ENCODE assay signal across 8 cellular contexts in genomic region chr10:124696446-124697392, GRCh38. TPM values are rescaled to one million over a fixed set of nuclear protein-coding genes. Genes with fewer than 3 reads are reported as not detected.
A peak's percentile ranks its signal among the peaks of the same experiment; 100 is the strongest.
DNase-seq lines count a peak whose midpoint lies in the region; ATAC-seq and TF ChIP-seq lines count a peak whose summit lies in the region.

No MANE protein-coding gene starts in this region.

- peak; percentile 52 to 68 (median 58) for DNase-seq in CD4-positive, alpha-beta memory T cell
- DNase-seq in central memory CD4-positive, alpha-beta T cell = peak; percentile 58
- DNase-seq in substantia nigra (lab: John Stamatoyannopoulos, UW) (no peak), putamen (ENCODE audit: low spot score) (no peak), suprapubic skin (ENCODE audit: low spot score in 2 of 2) (no peak), D341Med (ENCODE audit: low spot score) (no peak)

- peak overlapping the region; percentile 90 for H3K27ac ChIP-seq in CD4-positive, alpha-beta memory T cell (ENCODE audit: low read depth, low read length)
- H3K27ac ChIP-seq in substantia nigra (ENCODE audit: low read depth, low read length, poor library complexity, severe bottlenecking) (peak overlapping the region; percentile 99), suprapubic skin (no peak overlapping the region)

- peak overlapping the region; percentile 92 to 99 (median 97) for H3K27ac Mint-ChIP-seq in CD4-positive, alpha-beta memory T cell

- no peaks in the 10 kb centered on the region for H3K9me3 ChIP-seq in CD4-positive, alpha-beta memory T cell (ENCODE audit: control insufficient read depth in 1 of 2, low read length in 2 of 2)
- H3K9me3 ChIP-seq in suprapubic skin = no peaks in the 10 kb centered on the region

- no peaks in the 10 kb centered on the region for H3K27me3 ChIP-seq in CD4-positive, alpha-beta memory T cell (ENCODE audit: insufficient read depth, low read length)
- no peaks in the 10 kb centered on the region for H3K27me3 ChIP-seq in suprapubic skin

- H3K4me3 Mint-ChIP-seq in CD4-positive, alpha-beta memory T cell = peak overlapping the region; percentile 67 to 96 (median 80)

- peaks cover 96% of the 10 kb centered on the region for H3K4me1 ChIP-seq in CD4-positive, alpha-beta memory T cell (ENCODE audit: insufficient read depth, low read length)
- H3K4me1 ChIP-seq in suprapubic skin = peaks cover 53% of the 10 kb centered on the region

- 87% methylated on average over 16 of the region's 19 CpGs for WGBS in suprapubic skin

- CTCF ChIA-PET in CD4-positive, alpha-beta memory T cell (lab: Charles Lee; ENCODE audit: partially characterized antibody) = interaction anchor here (0.7 to 3.8 kb wide), 21 partner anchors 9 to 158 kb away, joined by 3 to 49 read pairs (median 5); no protein-coding TSS in a partner anchor

- POLR2A ChIA-PET in CD4-positive, alpha-beta memory T cell (lab: Charles Lee; ENCODE audit: partially characterized antibody) = interaction anchor here (0.9 to 15.3 kb wide), 22 partner anchors 9 to 85 kb away, joined by 3 to 544 read pairs (median 7); partner anchors contain the start of gene FAM53B

- peak overlapping the region; percentile 17 to 30 for H3K4me3 ChIP-seq in CD4-positive, alpha-beta memory T cell (ENCODE audit: low read length in 2 of 2)
- H3K4me3 ChIP-seq in suprapubic skin = no peak overlapping the region

- no peak for TF ChIP-seq POLR2A in suprapubic skin (IDR thresholded peaks at IDR 0.05)

- H3K36me3 Mint-ChIP-seq in CD4-positive, alpha-beta memory T cell = peaks cover 24 to 47% of the 10 kb centered on the region in 2 donors

- peaks cover 58 to 96% (median 85%) of the 10 kb centered on the region in 4 donors for H3K4me1 Mint-ChIP-seq in CD4-positive, alpha-beta memory T cell

- H3K9me3 Mint-ChIP-seq in CD4-positive, alpha-beta memory T cell = peaks cover 0 to 2% (median 0%) of the 10 kb centered on the region in 8 donors

- intact Hi-C loops in CD4-positive, alpha-beta memory T cell (cut with micrococcal nuclease) = loop anchor here (1.0 to 2.0 kb wide), 5 partner anchors 8 to 48 kb away; no protein-coding TSS in a partner anchor

- no peak for TF ChIP-seq CTCF in suprapubic skin (IDR thresholded peaks at IDR 0.05)

- no peak for TF ChIP-seq EP300 in suprapubic skin (IDR thresholded peaks at IDR 0.05)

- no peaks in the 10 kb centered on the region for H3K27me3 Mint-ChIP-seq in CD4-positive, alpha-beta memory T cell

- ATAC-seq in GM19328 (IDR thresholded peaks at IDR 0.05; ENCODE audit: unreplicated experiment) (peak; percentile 63), HG03280 (IDR thresholded peaks at IDR 0.05; ENCODE audit: unreplicated experiment) (peak; percentile 81)

- peaks cover 12% of the 10 kb centered on the region for H3K36me3 ChIP-seq in CD4-positive, alpha-beta memory T cell (ENCODE audit: insufficient read depth, low read length)
- peaks cover 28% of the 10 kb centered on the region for H3K36me3 ChIP-seq in suprapubic skin

RNA-seq across cellular contexts. Expression of gene FAM53B, which starts 47.5 kb away (rescaled TPM):
- 10 to 100 TPM; 57.3 to 60.7 TPM for total RNA-seq in CD4-positive, alpha-beta memory T cell
- 10 to 100 TPM in 1 of 2 donors, 1 to 10 TPM in 1; 7.3 to 42.5 TPM for polyA plus RNA-seq in CD4-positive, alpha-beta memory T cell
- total RNA-seq in suprapubic skin = 10 to 100 TPM; 63.5 to 75.5 (median 67.3) TPM

Comparison
In these comparisons a context has a peak if more than half of its experiments do, and no peak if none do; other contexts are left out.
1. DNase-seq: peak in CD4-positive, alpha-beta memory T cell (5 of 5) and central memory CD4-positive, alpha-beta T cell (single experiment); none in substantia nigra (0 of 49), putamen (single experiment), suprapubic skin (0 of 2) and D341Med (single experiment).